In genomic region chr2:134979203-134979602, GRCh38 we compare ENCODE assay signal across 3 cellular contexts.
"Had no signal": no experiment of that assay in that cellular context is flagged by ENCODE, and none has a peak within 500 bp of the region (broad histone marks: within the 10 kb centered on the region; RNA-seq: fewer than 3 reads in every experiment).

No MANE protein-coding gene starts in this region.

- DNase-seq: GDM1, GF-D8 had no signal

- H3K4me3 ChIP-seq: GM12878 had no signal

- ATAC-seq: GM12878 had no signal
